ENCODE assay signal across 20 cellular contexts in genomic region chr21:17352937-17353655, GRCh38.
A peak's percentile ranks its signal among the peaks of the same experiment; 100 is the strongest.
DNase-seq lines count a peak whose midpoint lies in the region; TF ChIP-seq lines count a peak whose summit lies in the region.
"Had no signal": no experiment of that assay in that cellular context is flagged by ENCODE, and none has a peak within 500 bp of the region (broad histone marks: within the 10 kb centered on the region; RNA-seq: fewer than 3 reads in every experiment).

No MANE protein-coding gene starts in this region.

- no peak overlapping the region for H2AFZ ChIP-seq in MM.1S (ENCODE audit: low read length)

- H3K36me3 ChIP-seq in MM.1S (replicated peaks; ENCODE audit: insufficient read depth, low read length), result no peaks in the 10 kb centered on the region
- H3K36me3 ChIP-seq: sigmoid colon, transverse colon had no signal

- H3K79me2 ChIP-seq in MM.1S (ENCODE audit: low read length), result no peaks in the 10 kb centered on the region

- H3K4me2 ChIP-seq in MM.1S (ENCODE audit: low read depth, low read length), result no peak overlapping the region
- H3K4me2 ChIP-seq: KMS-11 had no signal

- H3K4me1 ChIP-seq in MM.1S (ENCODE audit: low read length), result no peaks in the 10 kb centered on the region
- H3K4me1 ChIP-seq: sigmoid colon, transverse colon had no signal

- no peaks in the 10 kb centered on the region for H3K27me3 ChIP-seq in MM.1S (replicated peaks; ENCODE audit: insufficient read depth, low read length)
- H3K27me3 ChIP-seq: sigmoid colon, transverse colon had no signal

- no peak for TF ChIP-seq CTCF in MM.1S (IDR thresholded peaks at IDR 0.05; ENCODE audit: low read length)

- H3F3A ChIP-seq in MM.1S (ENCODE audit: insufficient read depth, low read length), result no peaks in the 10 kb centered on the region

- no peak overlapping the region for H3K9ac ChIP-seq in MM.1S (ENCODE audit: low read length)
- H3K9ac ChIP-seq: KMS-11 had no signal

- H4K20me1 ChIP-seq in MM.1S (ENCODE audit: insufficient read depth, low read length), result no peaks in the 10 kb centered on the region

- no peak overlapping the region for H3K4me3 ChIP-seq in MM.1S (ENCODE audit: low read length)
- H3K4me3 ChIP-seq: sigmoid colon, transverse colon had no signal

- H3K9me3 ChIP-seq in MM.1S (replicated peaks; ENCODE audit: insufficient read depth, low read length), result no peaks in the 10 kb centered on the region
- H3K9me3 ChIP-seq: sigmoid colon, transverse colon had no signal

- H3K9me2 ChIP-seq in MM.1S (replicated peaks; ENCODE audit: insufficient read depth, low read length), result no peaks in the 10 kb centered on the region

- DNase-seq in DMS153 treated with DMSO at 0.1 percent for 48 hours (lab: John Stamatoyannopoulos, UW; ENCODE audit: unreplicated experiment) (peak; percentile 93), NCI-H187 treated with DMSO at 0.1 percent for 48 hours (lab: John Stamatoyannopoulos, UW) (peak; percentile 93), NCI-H82 (lab: John Stamatoyannopoulos, UW) (peak; percentile 67), kidney tubule cell (ENCODE audit: low spot score) (peak; percentile 35), iPS-NIHi7 (ENCODE audit: extremely low spot score) (no peak), NOMO-1 (lab: John Stamatoyannopoulos, UW; ENCODE audit: unreplicated experiment in 2 of 2) (no peak), MM.1S (no peak)
- DNase-seq in stimulated activated CD4-positive, alpha-beta T cell treated with anti-CD3 and anti-CD28 coated beads, Interleukin-4, amount 100 ng/mL, for 4 hours, result no peak
- DNase-seq: activated CD4-positive, alpha-beta T cell treated with anti-CD3 and anti-CD28 coated beads for 1 hour; activated naive CD4-positive, alpha-beta T cell treated with anti-CD3 and anti-CD28 coated beads, Interleukin-2, amount 50 U/mL, for 16 hours; anterior cingulate cortex; CD8-positive, alpha-beta T cell; effector memory CD4-positive, alpha-beta T cell; nephron progenitor cell; OCI-M1; sigmoid colon; stimulated activated CD4-positive, alpha-beta T cell treated with anti-CD3 and anti-CD28 coated beads, Interleukin-2, amount 100 ng/mL, for 24 hours; stimulated activated naive CD8-positive, alpha-beta T cell treated with anti-CD3 and anti-CD28 coated beads, Interleukin-15, Interleukin-2, amounts not matched to agents 100 U/mL and 50 U/mL, for 24 hours; transverse colon had no signal

- no peak overlapping the region for H3K27ac ChIP-seq in MM.1S (ENCODE audit: low read length)
- H3K27ac ChIP-seq: KMS-11, sigmoid colon, transverse colon had no signal

Comparison
In these comparisons a context has a peak if more than half of its experiments do, and no peak if none do; other contexts are left out.
1. DNase-seq: peak in DMS153 treated with DMSO at 0.1 percent for 48 hours (single experiment), NCI-H187 treated with DMSO at 0.1 percent for 48 hours (single experiment), NCI-H82 (single experiment) and kidney tubule cell (single experiment); none in stimulated activated CD4-positive, alpha-beta T cell treated with anti-CD3 and anti-CD28 coated beads, Interleukin-4, amount 100 ng/mL, for 4 hours (0 of 2), iPS-NIHi7 (single experiment), NOMO-1 (0 of 2) and MM.1S (single experiment).